9 cellular contexts compared by ENCODE assay signal in genomic region chr6:137497722-137498463, GRCh38. TPM values are rescaled to one million over a fixed set of nuclear protein-coding genes. Genes with fewer than 3 reads are reported as not detected.
DNase-seq lines count a peak whose midpoint lies in the region; ATAC-seq, FAIRE-seq and TF ChIP-seq lines count a peak whose summit lies in the region.
"Had no signal": no experiment of that assay in that cellular context is flagged by ENCODE, and none has a peak within 500 bp of the region (broad histone marks: within the 10 kb centered on the region; RNA-seq: fewer than 3 reads in every experiment).

No MANE protein-coding gene starts in this region.

- peak; percentile 62 for DNase-seq in ELF-1 (ENCODE audit: low read depth, low spot score)
- no peak for DNase-seq in NT2/D1 (ENCODE audit: low read depth, low spot score)
- no peak for DNase-seq in effector memory CD8-positive, alpha-beta T cell
- no peak for DNase-seq in natural killer cell
- DNase-seq in HAP-1 (ENCODE audit: low spot score in 2 of 2): no peak
- DNase-seq in urothelium cell line (ENCODE audit: low spot score): no peak
- DNase-seq in cerebellum (ENCODE audit: low spot score): no peak
- no peak for DNase-seq in mesenteric fat pad (ENCODE audit: low spot score)
- DNase-seq: NCI-H446 had no signal

- intact Hi-C loops in natural killer cell (cut with micrococcal nuclease): no loop called here

- H3K9me3 ChIP-seq in NT2/D1 (ENCODE audit: insufficient read depth, low read length) (no peaks in the 10 kb centered on the region), HAP-1 (no peaks in the 10 kb centered on the region)

- peak; percentile 45 for ATAC-seq in effector memory CD8-positive, alpha-beta T cell (replicated peaks)
- peak in 2 of 3 donors; percentile 18 to 26 for ATAC-seq in natural killer cell

- H3K4me3 ChIP-seq in NT2/D1 (ENCODE audit: insufficient read length, low read depth) (peak overlapping the region; percentile 38), HAP-1 (no peak overlapping the region)

- peaks cover 23% of the 10 kb centered on the region for H3K36me3 Mint-ChIP-seq in effector memory CD8-positive, alpha-beta T cell (ENCODE audit: insufficient read depth)
- H3K36me3 Mint-ChIP-seq in natural killer cell: no peaks in the 10 kb centered on the region

- TF ChIP-seq CTCF in natural killer cell (IDR thresholded peaks at IDR 0.05): no peak

- in situ Hi-C loops in HAP-1 (cut with MboI; ENCODE audit: low sequenced_read_pairs): no loop called here

- H3K4me1 Mint-ChIP-seq in effector memory CD8-positive, alpha-beta T cell (ENCODE audit: low read depth in 2 of 2): peaks cover 32 to 34% of the 10 kb centered on the region in 2 donors
- H3K4me1 Mint-ChIP-seq in natural killer cell: peaks cover 26 to 34% of the 10 kb centered on the region in 2 donors

- H3K27me3 ChIP-seq in NT2/D1 (ENCODE audit: insufficient read depth, insufficient read length) (peaks cover 86% of the 10 kb centered on the region), HAP-1 (ENCODE audit: low read depth) (no peaks in the 10 kb centered on the region; the same call in 1 of the 2 replicates)

- H3K36me3 ChIP-seq in NT2/D1 (ENCODE audit: insufficient read depth, insufficient read length, low read length) (no peaks in the 10 kb centered on the region), HAP-1 (replicated peaks) (no peaks in the 10 kb centered on the region)

- no peak overlapping the region for H3K27ac Mint-ChIP-seq in effector memory CD8-positive, alpha-beta T cell
- H3K27ac Mint-ChIP-seq in natural killer cell: no peak overlapping the region

- peak overlapping the region; percentile 54 to 64 for H3K4me3 Mint-ChIP-seq in effector memory CD8-positive, alpha-beta T cell
- H3K4me3 Mint-ChIP-seq in natural killer cell: peak overlapping the region; percentile 6

- peak overlapping the region; percentile 50 for H3K9ac ChIP-seq in NT2/D1 (ENCODE audit: insufficient read length, low read depth)

- H3K4me1 ChIP-seq in NT2/D1 (ENCODE audit: insufficient read depth, insufficient read length) (peaks cover 8% of the 10 kb centered on the region), HAP-1 (no peaks in the 10 kb centered on the region)

- no peaks in the 10 kb centered on the region for H3K9me3 Mint-ChIP-seq in effector memory CD8-positive, alpha-beta T cell
- no peaks in the 10 kb centered on the region for H3K9me3 Mint-ChIP-seq in natural killer cell

- peaks cover 74 to 85% of the 10 kb centered on the region in 2 donors for H3K27me3 Mint-ChIP-seq in effector memory CD8-positive, alpha-beta T cell
- peaks cover 60 to 71% of the 10 kb centered on the region in 2 donors for H3K27me3 Mint-ChIP-seq in natural killer cell (ENCODE audit: low read depth in 2 of 2)

- no peak for FAIRE-seq in urothelium cell line (lab: Jason Lieb, UNC)

RNA-seq across cellular contexts. Expression of gene OLIG3, which starts 3.7 kb away (rescaled TPM):
- total RNA-seq in natural killer cell (not detected), cerebellum (1.2 TPM), mesenteric fat pad (not detected)
